8 cellular contexts compared by ENCODE assay signal in genomic region chr9:127966416-127967150, GRCh38. TPM values are rescaled to one million over a fixed set of nuclear protein-coding genes. Genes with fewer than 3 reads are reported as not detected.
DNase-seq lines count a peak whose midpoint lies in the region; ATAC-seq and TF ChIP-seq lines count a peak whose summit lies in the region.

No MANE protein-coding gene starts in this region.

- H3K4me3 ChIP-seq in PC-9: no peak overlapping the region
- no peak overlapping the region for H3K4me3 ChIP-seq in smooth muscle cell

- H4K20me1 ChIP-seq in PC-9 (ENCODE audit: insufficient read depth) (peaks cover 13% of the 10 kb centered on the region), smooth muscle cell (ENCODE audit: low read depth) (peaks cover 15% of the 10 kb centered on the region)

- TF ChIP-seq CTCF in PC-9 (conservative IDR thresholded peaks at IDR 0.05) (no peak), foreskin keratinocyte (conservative IDR thresholded peaks at IDR 0.05) (no peak), smooth muscle cell (IDR thresholded peaks at IDR 0.05; ENCODE audit: borderline replicate concordance, insufficient read depth, poor library complexity, severe bottlenecking) (no peak)

- peak overlapping the region; percentile 69 for H3K4me2 ChIP-seq in PC-9
- peak overlapping the region; percentile 5 for H3K4me2 ChIP-seq in smooth muscle cell

- CTCF ChIA-PET in PC-9 (lab: Charles Lee): interaction anchor here (0.7 to 1.0 kb wide), 2 partner anchors 11 to 68 kb away, joined by 3 to 6 read pairs; no protein-coding TSS in a partner anchor

- TSS peak; percentile 59 for BruUV-seq in PC-9 (replicated peaks; lab: Mats Ljungman, UMichigan)

- H3K36me3 ChIP-seq in PC-9 (ENCODE audit: low read depth): no peaks in the 10 kb centered on the region
- H3K36me3 ChIP-seq in smooth muscle cell (ENCODE audit: low read depth): no peaks in the 10 kb centered on the region

- 82% methylated on average over 7 of the region's 8 CpGs for WGBS in smooth muscle cell (ENCODE audit: low lambda C conversion rate)

- H3K27me3 ChIP-seq in PC-9 (ENCODE audit: insufficient read depth, low read depth): no peaks in the 10 kb centered on the region
- no peaks in the 10 kb centered on the region for H3K27me3 ChIP-seq in foreskin keratinocyte
- no peaks in the 10 kb centered on the region for H3K27me3 ChIP-seq in smooth muscle cell (ENCODE audit: low read depth)

- intact Hi-C loops in PC-9 (cut with micrococcal nuclease; ENCODE audit: unreplicated experiment): no loop called here

- peak overlapping the region; percentile 75 for H3K9ac ChIP-seq in smooth muscle cell (ENCODE audit: low read depth)

- no peaks in the 10 kb centered on the region for H3K9me2 ChIP-seq in PC-9 (ENCODE audit: insufficient read depth)

- POLR2A ChIA-PET in PC-9 (lab: Charles Lee; ENCODE audit: unreplicated experiment): interaction anchor here (0.7 kb wide), 1 partner anchor 69 kb away, joined by 11 read pairs; no protein-coding TSS in a partner anchor

- H2AFZ ChIP-seq in PC-9: no peak overlapping the region
- H2AFZ ChIP-seq in smooth muscle cell (ENCODE audit: low read depth): no peak overlapping the region

- DNase-seq in NCI-H1417 (lab: John Stamatoyannopoulos, UW): peak in 2 of 3 experiments; percentile 23 to 46
- no peak for DNase-seq in NCI-H1417 treated with DMSO at 0.1 percent for 48 hours (lab: John Stamatoyannopoulos, UW)
- no peak for DNase-seq in PC-9
- DNase-seq in foreskin keratinocyte: peak in 1 of 2 donors; percentile 6
- DNase-seq in smooth muscle cell (lab: John Stamatoyannopoulos, UW; ENCODE audit: unreplicated experiment): no peak
- no peak for DNase-seq in HPDE6-E6E7 (ENCODE audit: extremely low spot score)
- no peak for DNase-seq in NCI-H345 treated with DMSO at 0.1 percent for 48 hours (lab: John Stamatoyannopoulos, UW; ENCODE audit: unreplicated experiment)
- DNase-seq in NK-92 treated with Interleukin-12 subunit alpha and Interleukin-12 subunit beta, amount 100 ng/mL, for 24 hours (lab: John Stamatoyannopoulos, UW): no peak

- no peaks in the 10 kb centered on the region for H3K9me3 ChIP-seq in PC-9 (ENCODE audit: insufficient read depth, low read depth)
- no peaks in the 10 kb centered on the region for H3K9me3 ChIP-seq in smooth muscle cell (replicated peaks; ENCODE audit: low read depth)

- H3F3A ChIP-seq in PC-9 (ENCODE audit: insufficient read depth, low read depth): peaks cover 63% of the 10 kb centered on the region
- H3F3A ChIP-seq in smooth muscle cell (ENCODE audit: low read depth): peaks cover 23% of the 10 kb centered on the region

- ATAC-seq in foreskin keratinocyte: no peak

- H3K79me2 ChIP-seq in PC-9 (ENCODE audit: low read depth): peaks cover 98% of the 10 kb centered on the region
- peaks cover 73% of the 10 kb centered on the region for H3K79me2 ChIP-seq in smooth muscle cell (ENCODE audit: low read depth)

- H3K27ac ChIP-seq in PC-9: peak overlapping the region; percentile 93
- H3K27ac ChIP-seq in foreskin keratinocyte: peak overlapping the region; percentile 88
- peak overlapping the region; percentile 98 for H3K27ac ChIP-seq in smooth muscle cell (ENCODE audit: low read depth)

- H3K4me1 ChIP-seq in PC-9 (replicated peaks; ENCODE audit: insufficient read depth) (peaks cover 88% of the 10 kb centered on the region), foreskin keratinocyte (peaks cover 28% of the 10 kb centered on the region), smooth muscle cell (ENCODE audit: low read depth) (peaks cover 21% of the 10 kb centered on the region)

RNA-seq across cellular contexts. Expression of gene EEIG1, which starts 14.2 kb away (rescaled TPM):
- total RNA-seq in PC-9 (2021) (176 and 208 TPM in 2 replicates), foreskin keratinocyte (4.1 and 6.1 TPM in 2 replicates), smooth muscle cell (9.2 and 21.2 TPM in 2 replicates)
- polyA plus RNA-seq in foreskin keratinocyte (4.0 and 5.6 TPM in 2 replicates), smooth muscle cell (18.1 and 19.4 TPM in 2 replicates)

RNA-seq across cellular contexts. Expression of gene DPM2, which starts 28.9 kb away (rescaled TPM):
- total RNA-seq in PC-9 (2021) (65.5 and 79.4 TPM in 2 replicates), foreskin keratinocyte (32.5 and 33.4 TPM in 2 replicates), smooth muscle cell (23.6 and 26.0 TPM in 2 replicates)
- polyA plus RNA-seq in foreskin keratinocyte (61.0 and 65.8 TPM in 2 replicates), smooth muscle cell (68.5 and 72.8 TPM in 2 replicates)

RNA-seq across cellular contexts. Expression of gene PIP5KL1, which starts 36.0 kb away (rescaled TPM):
- 21.9 and 22.5 TPM in 2 replicates for total RNA-seq in PC-9 (2021)
- total RNA-seq in foreskin keratinocyte: 4.7 and 6.3 TPM in 2 replicates
- 4.8 and 7.9 TPM in 2 replicates for polyA plus RNA-seq in foreskin keratinocyte
- 1.1 and 9.2 TPM in 2 replicates for total RNA-seq in smooth muscle cell
- polyA plus RNA-seq in smooth muscle cell: 2.7 and 9.7 TPM in 2 replicates

RNA-seq across cellular contexts. Expression of gene ST6GALNAC4, which starts 49.7 kb away (rescaled TPM):
- 28.3 and 44.3 TPM in 2 replicates for total RNA-seq in PC-9 (2021)
- total RNA-seq in foreskin keratinocyte: 16.6 and 18.5 TPM in 2 replicates
- 19.9 and 21.3 TPM in 2 replicates for polyA plus RNA-seq in foreskin keratinocyte
- 5.3 and 22.5 TPM in 2 replicates for total RNA-seq in smooth muscle cell
- polyA plus RNA-seq in smooth muscle cell: 12.1 and 13.6 TPM in 2 replicates

Comparison
In these comparisons a context has a peak if more than half of its experiments do, and no peak if none do; other contexts are left out.
1. DNase-seq: peak in NCI-H1417 (2 of 3); none in NCI-H1417 treated with DMSO at 0.1 percent for 48 hours (single experiment), PC-9 (0 of 2), smooth muscle cell (single experiment), HPDE6-E6E7 (single experiment), NCI-H345 treated with DMSO at 0.1 percent for 48 hours (single experiment) and NK-92 treated with Interleukin-12 subunit alpha and Interleukin-12 subunit beta, amount 100 ng/mL, for 24 hours (single experiment).
2. Peak in every context shown above with its lines, with median percentiles within 50 percentile points of each other: H3K27ac ChIP-seq.